Comparison of ENCODE assay signal across 7 cellular contexts in the genomic region with DNA sequence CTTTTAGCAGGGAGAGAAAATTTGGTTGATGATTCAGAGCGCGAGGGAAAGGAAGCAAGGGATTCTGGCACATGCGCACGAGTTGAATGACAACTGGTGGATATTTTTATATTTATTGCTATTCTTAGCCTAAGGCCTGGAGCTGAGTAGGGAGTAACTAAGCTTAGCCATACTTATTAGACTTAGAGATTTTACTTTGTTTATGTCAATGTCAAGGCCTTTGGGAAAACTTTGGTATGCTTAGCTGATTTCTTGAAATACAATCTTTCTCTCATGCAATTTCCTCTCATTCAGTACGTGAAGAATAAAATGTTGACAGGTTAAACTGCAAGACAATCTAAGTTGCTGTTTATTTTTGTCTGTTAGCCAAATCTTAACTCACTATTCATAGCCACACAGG.
DNase-seq lines count a peak whose midpoint lies in the region; ATAC-seq and TF ChIP-seq lines count a peak whose summit lies in the region.

No MANE protein-coding gene starts in this region.

- H3K36me3 ChIP-seq in right lobe of liver (no peaks in the 10 kb centered on the region), thoracic aorta (no peaks in the 10 kb centered on the region)

- H3K27ac ChIP-seq in cingulate gyrus (ENCODE audit: low read depth, low read length): peak overlapping the region; percentile 52
- peak overlapping the region in 2 of 3 donors; percentile 57 to 75 for H3K27ac ChIP-seq in right lobe of liver
- peak overlapping the region; percentile 84 to 96 for H3K27ac ChIP-seq in thoracic aorta

- intact Hi-C loops in right lobe of liver (cut with DNase I): no loop called here

- no peak overlapping the region for H3K4me3 ChIP-seq in right lobe of liver
- H3K4me3 ChIP-seq in thoracic aorta: peak overlapping the region; percentile 33

- H3K9me3 ChIP-seq in right lobe of liver (no peaks in the 10 kb centered on the region), thoracic aorta (no peaks in the 10 kb centered on the region)

- WGBS in right lobe of liver (ENCODE audit: insufficient coverage, low coverage, low lambda C conversion rate, missing lambda C conversion rate): 67% methylated on average over 5 of the region's 5 CpGs

- H3K4me1 ChIP-seq in right lobe of liver (peaks cover 0 to 11% (median 3%) of the 10 kb centered on the region in 4 donors), thoracic aorta (ENCODE audit: control insufficient read depth in 1 of 2, low read depth in 2 of 2) (peaks cover 34 to 43% of the 10 kb centered on the region in 2 donors)

- ATAC-seq in right lobe of liver (peak; percentile 42 to 61 (median 54)), thoracic aorta (ENCODE audit: insufficient number of reproducible peaks, low FRiP score, low read depth) (peak; percentile 87), HG03565 (IDR thresholded peaks at IDR 0.05; ENCODE audit: unreplicated experiment) (no peak)

- H3K27me3 ChIP-seq in right lobe of liver: no peaks in the 10 kb centered on the region
- H3K27me3 ChIP-seq in thoracic aorta (replicated peaks; ENCODE audit: insufficient read depth): no peaks in the 10 kb centered on the region

- TF ChIP-seq POLR2A in right lobe of liver (IDR thresholded peaks at IDR 0.05): no peak

- DNase-seq in M059J (ENCODE audit: low read depth) (peak; percentile 95), right lobe of liver (no peak), thoracic aorta (ENCODE audit: low spot score) (peak; percentile 31), ecto neural progenitor cell (ENCODE audit: low spot score) (no peak)
- DNase-seq in activated CD4-positive, CD25-positive, alpha-beta regulatory T cell (lab: John Stamatoyannopoulos, UW): no peak

- TF ChIP-seq CTCF in right lobe of liver (IDR thresholded peaks at IDR 0.05) (no peak), thoracic aorta (IDR thresholded peaks at IDR 0.05) (no peak)

Comparison
In these comparisons a context has a peak if more than half of its experiments do, and no peak if none do; other contexts are left out.
1. DNase-seq: peak in M059J (single experiment) and thoracic aorta (single experiment); none in right lobe of liver (0 of 3), activated CD4-positive, CD25-positive, alpha-beta regulatory T cell (0 of 4) and ecto neural progenitor cell (single experiment).
2. Peak in every context shown above with its lines, with median percentiles within 50 percentile points of each other: H3K27ac ChIP-seq.